ENCODE assay signal across 21 cellular contexts in the genomic region with DNA sequence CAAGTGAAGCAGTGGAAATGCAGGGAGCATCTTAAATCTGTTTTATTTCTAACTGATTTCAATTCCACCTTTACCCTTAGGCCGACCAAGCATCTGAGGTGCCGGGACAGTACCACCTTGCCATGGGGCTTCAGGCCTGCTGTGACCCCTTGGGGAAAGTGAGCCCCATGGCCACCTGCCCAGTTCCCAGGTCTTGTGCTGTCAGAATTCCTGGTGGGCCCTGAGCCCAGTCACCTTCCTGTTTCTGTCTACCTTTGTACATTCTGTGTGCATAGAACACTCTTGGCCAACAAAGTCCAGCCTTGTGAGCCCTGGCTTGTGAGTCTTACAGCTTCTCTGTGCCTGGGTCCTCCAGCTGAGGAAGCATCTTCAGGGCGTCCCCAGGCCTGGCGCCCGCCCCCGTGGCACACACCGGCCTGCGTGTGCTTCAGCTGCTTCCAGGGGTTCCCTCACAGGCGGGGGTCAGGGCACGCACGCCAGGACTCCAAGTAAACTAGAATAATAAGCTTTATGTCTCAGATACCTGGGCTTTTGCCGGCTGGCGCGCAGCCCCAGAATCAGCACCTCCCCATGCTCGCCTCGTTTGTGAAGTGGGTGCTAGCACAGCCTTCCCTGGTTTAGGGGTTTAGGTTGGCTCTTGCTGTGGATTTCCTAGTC. TPM values are rescaled to one million over a fixed set of nuclear protein-coding genes. Genes with fewer than 3 reads are reported as not detected.
DNase-seq lines count a peak whose midpoint lies in the region; ATAC-seq and TF ChIP-seq lines count a peak whose summit lies in the region.
"Had no signal": no experiment of that assay in that cellular context is flagged by ENCODE, and none has a peak within 500 bp of the region (broad histone marks: within the 10 kb centered on the region; RNA-seq: fewer than 3 reads in every experiment).

No MANE protein-coding gene starts in this region.

- no peaks in the 10 kb centered on the region for H3K9me3 Mint-ChIP-seq in nephron progenitor cell
- H3K9me3 Mint-ChIP-seq in endothelial cell (ENCODE audit: unreplicated experiment) = no peaks in the 10 kb centered on the region
- H3K9me3 Mint-ChIP-seq: IgD-negative memory B cell had no signal

- H3K27ac ChIP-seq in coronary artery (peak overlapping the region; percentile 86 to 95), tibial artery (peak overlapping the region; percentile 86 to 91), Peyer's patch (no peak overlapping the region)
- H3K27ac ChIP-seq: 22Rv1, HL-60, KMS-11 had no signal

- peaks cover 16% of the 10 kb centered on the region for H3K4me1 Mint-ChIP-seq in nephron progenitor cell
- peaks cover 11% of the 10 kb centered on the region for H3K4me1 Mint-ChIP-seq in endothelial cell (ENCODE audit: unreplicated experiment)
- H3K4me1 Mint-ChIP-seq: B cell had no signal

- peaks cover 28 to 45% (median 45%) of the 10 kb centered on the region in 3 donors for H3K36me3 ChIP-seq in tibial artery
- peaks cover 0 to 37% (median 0%) of the 10 kb centered on the region in 3 donors for H3K36me3 ChIP-seq in Peyer's patch

- no peak overlapping the region for H3K4me3 Mint-ChIP-seq in nephron progenitor cell
- H3K4me3 Mint-ChIP-seq in endothelial cell (ENCODE audit: unreplicated experiment) = no peak overlapping the region
- H3K4me3 Mint-ChIP-seq: B cell, IgD-negative memory B cell had no signal

- DNase-seq in left ventricle myocardium superior = peak; percentile 23
- no peak for DNase-seq in left cardiac atrium
- no peak for DNase-seq in coronary artery (ENCODE audit: low spot score)
- no peak for DNase-seq in nephron progenitor cell
- no peak for DNase-seq in tibial artery
- no peak for DNase-seq in endothelial cell (ENCODE audit: low spot score)
- no peak for DNase-seq in NCI-H446 treated with DMSO at 0.1 percent for 48 hours (lab: John Stamatoyannopoulos, UW)
- DNase-seq in Peyer's patch = no peak
- DNase-seq: DMS153, MM.1S, NCI-H2029, NCI-H2227 treated with DMSO at 0.1 percent for 48 hours, NCI-H510A, NCI-H69, SIG-M5 had no signal

- ATAC-seq in left ventricle myocardium superior (no peak), left cardiac atrium (no peak)
- ATAC-seq: HCT116 had no signal

- H3K36me3 Mint-ChIP-seq in nephron progenitor cell (ENCODE audit: low read depth) (peaks cover 16% of the 10 kb centered on the region), endothelial cell (ENCODE audit: low read depth, unreplicated experiment) (peaks cover 14% of the 10 kb centered on the region)

- TF ChIP-seq POLR2A in Peyer's patch (IDR thresholded peaks at IDR 0.05) = no peak

- TF ChIP-seq CTCF in coronary artery (IDR thresholded peaks at IDR 0.05) (no peak), nephron progenitor cell (IDR thresholded peaks at IDR 0.05) (no peak), tibial artery (IDR thresholded peaks at IDR 0.05) (no peak), endothelial cell (IDR thresholded peaks at IDR 0.05; ENCODE audit: unreplicated experiment) (no peak), Peyer's patch (IDR thresholded peaks at IDR 0.05) (no peak)

- intact Hi-C loops in left ventricle myocardium superior (cut with micrococcal nuclease) (no loop called here), left cardiac atrium (cut with DNase I) (no loop called here), tibial artery (cut with DNase I; ENCODE audit: low total_unique reads) (no loop called here)

- H3K27me3 Mint-ChIP-seq in nephron progenitor cell (ENCODE audit: low read depth, poor library complexity) = no peaks in the 10 kb centered on the region
- peaks cover 2% of the 10 kb centered on the region for H3K27me3 Mint-ChIP-seq in endothelial cell (ENCODE audit: unreplicated experiment)
- H3K27me3 Mint-ChIP-seq: B cell, IgD-negative memory B cell had no signal

- H3K4me3 ChIP-seq in coronary artery = no peak overlapping the region
- H3K4me3 ChIP-seq in tibial artery = no peak overlapping the region
- H3K4me3 ChIP-seq in Peyer's patch = no peak overlapping the region

- H3K9me3 ChIP-seq in tibial artery (no peaks in the 10 kb centered on the region), Peyer's patch (no peaks in the 10 kb centered on the region)

- H3K4me1 ChIP-seq in tibial artery (peaks cover 3 to 83% (median 49%) of the 10 kb centered on the region in 4 donors), Peyer's patch (peaks cover 0 to 29% (median 0%) of the 10 kb centered on the region in 4 donors)

- H3K27ac Mint-ChIP-seq in nephron progenitor cell (peak overlapping the region; percentile 36), endothelial cell (ENCODE audit: unreplicated experiment) (no peak overlapping the region)
- H3K27ac Mint-ChIP-seq: B cell, IgD-negative memory B cell had no signal

- H3K27me3 ChIP-seq in tibial artery (no peaks in the 10 kb centered on the region), Peyer's patch (no peaks in the 10 kb centered on the region)

RNA-seq across cellular contexts. Expression of gene ZFYVE21, which starts 10.3 kb away (rescaled TPM):
- total RNA-seq in left ventricle myocardium superior (53.1 TPM), left cardiac atrium (10 to 100 TPM; 47.0 to 48.7 TPM), endothelial cell (ENCODE audit: unreplicated experiment) (48.1 TPM), Peyer's patch (10 to 100 TPM; 40.3 to 81.2 (median 59.0) TPM)

RNA-seq across cellular contexts. Expression of gene XRCC3, which starts 10.6 kb away (rescaled TPM):
- total RNA-seq in left ventricle myocardium superior (2.7 TPM), left cardiac atrium (1 to 10 TPM; 3.8 to 4.4 TPM), endothelial cell (ENCODE audit: unreplicated experiment) (10.2 TPM), Peyer's patch (10 to 100 TPM; 11.6 to 42.9 (median 16.2) TPM)

Comparison
In these comparisons a context has a peak if more than half of its experiments do, and no peak if none do; other contexts are left out.
1. H3K27ac ChIP-seq: peak in coronary artery (2 of 2) and tibial artery (2 of 2); none in Peyer's patch (0 of 4).